ENCODE assay signal across 15 cellular contexts in the genomic region with DNA sequence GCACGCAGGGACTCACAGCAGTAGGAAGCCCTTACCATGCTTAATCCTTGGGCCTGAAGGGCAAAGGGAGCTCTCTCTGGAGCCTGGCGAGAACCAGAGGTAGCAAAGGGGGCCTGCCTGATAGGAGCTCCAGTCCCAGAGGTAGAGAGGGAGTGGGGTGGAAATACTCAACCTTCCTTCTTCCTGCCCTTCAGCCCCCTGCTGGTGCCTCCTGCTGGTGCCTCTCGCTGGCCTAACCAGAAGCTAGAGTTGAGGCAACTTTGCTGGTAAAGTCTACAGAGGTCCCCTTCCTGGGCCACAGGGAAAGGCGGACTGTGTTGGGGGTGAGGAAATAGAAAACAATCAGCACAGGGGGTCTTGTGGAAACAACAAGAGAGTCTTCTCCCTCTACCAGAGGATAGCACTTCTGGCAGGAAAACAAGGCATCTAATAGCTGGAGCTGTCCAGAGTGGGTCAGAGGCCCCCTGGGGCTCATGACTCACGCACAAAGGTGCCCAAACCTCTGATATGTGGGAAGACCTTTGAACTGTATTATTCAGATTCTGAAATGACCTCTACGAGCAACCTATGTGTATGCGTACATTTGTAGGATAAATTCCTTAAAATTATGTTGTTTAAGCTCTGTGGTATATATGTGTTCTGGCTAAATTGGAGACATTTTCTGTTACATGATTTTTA.
DNase-seq lines count a peak whose midpoint lies in the region; ATAC-seq, FAIRE-seq and TF ChIP-seq lines count a peak whose summit lies in the region.
"Had no signal": no experiment of that assay in that cellular context is flagged by ENCODE, and none has a peak within 500 bp of the region (broad histone marks: within the 10 kb centered on the region; RNA-seq: fewer than 3 reads in every experiment).

No MANE protein-coding gene starts in this region.

- peaks cover 0 to 4% of the 10 kb centered on the region in 2 experiments for H3K36me3 ChIP-seq in SK-N-SH (replicated peaks in 1 of 2; ENCODE audit: control insufficient read depth in 1 of 2, insufficient read depth in 2 of 2, low read length in 1 of 2)
- H3K36me3 ChIP-seq: adrenal gland had no signal

- no peak for TF ChIP-seq EP300 in SK-N-SH (IDR thresholded peaks at IDR 0.05; ENCODE audit: borderline replicate concordance in 1 of 2, low read depth in 1 of 2, low read length in 1 of 2)

- no peaks in the 10 kb centered on the region for H4K20me1 ChIP-seq in SK-N-SH (ENCODE audit: insufficient read depth)

- no peaks in the 10 kb centered on the region for H3K27me3 ChIP-seq in SK-N-SH (ENCODE audit: insufficient read depth)
- H3K27me3 ChIP-seq: adrenal gland had no signal

- H3K4me1 ChIP-seq in SK-N-SH (ENCODE audit: control insufficient read depth in 1 of 2, insufficient read depth in 2 of 2, low read depth in 1 of 2, low read length in 1 of 2): no peaks in the 10 kb centered on the region
- H3K4me1 ChIP-seq: adrenal gland had no signal

- H3K4me3 ChIP-seq in SK-N-SH (ENCODE audit: low read depth in 2 of 2, low read length in 1 of 2): no peak overlapping the region
- H3K4me3 ChIP-seq in retinal pigment epithelial cell (ENCODE audit: low read length): no peak overlapping the region
- H3K4me3 ChIP-seq: adrenal gland had no signal

- no peaks in the 10 kb centered on the region for H3K9me2 ChIP-seq in SK-N-SH

- CTCF ChIA-PET in SK-N-SH (lab: Yijun Ruan, JAX): interaction anchor here (1.0 to 1.5 kb wide), 4 partner anchors 22 to 319 kb away, joined by 3 to 5 read pairs (median 4); no protein-coding TSS in a partner anchor

- peak; percentile 61 for FAIRE-seq in RCC 7860 (lab: Jason Lieb, UNC)
- FAIRE-seq: GM19239 had no signal

- H3K4me2 ChIP-seq in SK-N-SH: no peak overlapping the region

- no peaks in the 10 kb centered on the region for H3K79me2 ChIP-seq in SK-N-SH (ENCODE audit: insufficient read depth)

- no peak overlapping the region for H3K9ac ChIP-seq in SK-N-SH

- DNase-seq in SK-N-SH (no peak), RCC 7860 (ENCODE audit: low spot score) (peak; percentile 33), glomerular visceral epithelial cell (ENCODE audit: extremely low spot score) (peak; percentile 13), retinal pigment epithelial cell (ENCODE audit: low read depth) (no peak), NCI-H82 treated with DMSO at 0.1 percent for 48 hours (lab: John Stamatoyannopoulos, UW; ENCODE audit: unreplicated experiment) (no peak)
- DNase-seq: 8988T; activated CD8-positive, alpha-beta memory T cell treated with anti-CD3 and anti-CD28 coated beads, Interleukin-2, amount 50 U/mL, for 48 hours; effector CD4-positive, alpha-beta T cell; hippocampal formation; T1000 had no signal

- no peak overlapping the region for H2AFZ ChIP-seq in SK-N-SH (ENCODE audit: low read depth)

- H3K9me3 ChIP-seq in SK-N-SH: no peaks in the 10 kb centered on the region
- H3K9me3 ChIP-seq: adrenal gland had no signal

- no peaks in the 10 kb centered on the region for H3F3A ChIP-seq in SK-N-SH (replicated peaks; ENCODE audit: insufficient read depth)

- no peak for ATAC-seq in SK-N-SH treated with all-trans-retinoic acid at 6 μM for 48 hours
- no peak for ATAC-seq in HG02973 (IDR thresholded peaks at IDR 0.05; ENCODE audit: unreplicated experiment)
- no peak for ATAC-seq in GM21576 (IDR thresholded peaks at IDR 0.05; ENCODE audit: unreplicated experiment)

- H3K27ac ChIP-seq in SK-N-SH (ENCODE audit: low read depth in 2 of 2, low read length in 1 of 2): no peak overlapping the region
- H3K27ac ChIP-seq: adrenal gland had no signal

- POLR2A ChIA-PET in SK-N-SH (lab: Yijun Ruan, JAX): no interaction called here

- TF ChIP-seq CTCF in SK-N-SH (IDR thresholded peaks at IDR 0.05) (peak; percentile 40), retinal pigment epithelial cell (conservative IDR thresholded peaks at IDR 0.05; ENCODE audit: low read depth, low read length) (peak; percentile 7)

- 91% methylated on average over 6 of the region's 7 CpGs for WGBS in SK-N-SH (ENCODE audit: low lambda C conversion rate)

- no peak for TF ChIP-seq RAD21 in SK-N-SH (IDR thresholded peaks at IDR 0.05; ENCODE audit: low read length)

TF ChIP-seq in SK-N-SH, 30 proteins besides CTCF, POLR2A, EP300 and RAD21:
- TF ChIP-seq NRF1 (IDR thresholded peaks at IDR 0.05; ENCODE audit: low read depth, low read length) (no peak), FOSL2 (IDR thresholded peaks at IDR 0.05; ENCODE audit: borderline replicate concordance, low read depth) (no peak)

TF ChIP-seq in SK-N-SH treated with all-trans-retinoic acid at 6 μM for 48 hours, 23 proteins besides CTCF, POLR2A, EP300 and RAD21:
- TF ChIP-seq PPARA (CRISPR knock-in tag; IDR thresholded peaks at IDR 0.05; ENCODE audit: borderline replicate concordance) (no peak), GLIS3 (CRISPR knock-in tag; IDR thresholded peaks at IDR 0.05) (no peak), CSDC2 (CRISPR knock-in tag; IDR thresholded peaks at IDR 0.05) (no peak), BACH2 (CRISPR knock-in tag; IDR thresholded peaks at IDR 0.05; ENCODE audit: borderline replicate concordance) (no peak), ESRRG (CRISPR knock-in tag; IDR thresholded peaks at IDR 0.05) (no peak), RARB (CRISPR knock-in tag; IDR thresholded peaks at IDR 0.05) (no peak), TOX (CRISPR knock-in tag; IDR thresholded peaks at IDR 0.05; ENCODE audit: borderline replicate concordance) (no peak), ISL1 (CRISPR knock-in tag; IDR thresholded peaks at IDR 0.05) (no peak), CSRNP3 (CRISPR knock-in tag; IDR thresholded peaks at IDR 0.05) (no peak), SNAI2 (CRISPR knock-in tag; IDR thresholded peaks at IDR 0.05) (no peak), OSR1 (CRISPR knock-in tag; IDR thresholded peaks at IDR 0.05) (no peak), ZNF70 (CRISPR knock-in tag; IDR thresholded peaks at IDR 0.05) (no peak), POU6F1 (CRISPR knock-in tag; IDR thresholded peaks at IDR 0.05; ENCODE audit: borderline replicate concordance, low read depth) (no peak)

Comparison
In these comparisons a context has a peak if more than half of its experiments do, and no peak if none do; other contexts are left out.
1. DNase-seq: peak in RCC 7860 (single experiment) and glomerular visceral epithelial cell (single experiment); none in SK-N-SH (single experiment), retinal pigment epithelial cell (single experiment) and NCI-H82 treated with DMSO at 0.1 percent for 48 hours (single experiment).